Comparison of ENCODE assay signal across 29 cellular contexts in genomic region chr6:18414102-18414501, GRCh38.
"Had no signal": no experiment of that assay in that cellular context is flagged by ENCODE, and none has a peak within 500 bp of the region (broad histone marks: within the 10 kb centered on the region; RNA-seq: fewer than 3 reads in every experiment).

No MANE protein-coding gene starts in this region.

- H3K27ac Mint-ChIP-seq: activated CD8-positive, alpha-beta T cell treated with anti-CD3 and anti-CD28 coated beads for 36 hours; activated naive CD4-positive, alpha-beta T cell treated with anti-CD3 and anti-CD28 coated beads for 36 hours; activated naive CD4-positive, alpha-beta T cell treated with anti-CD3 and anti-CD28 coated beads, Interleukin-2, amount 50 U/mL, for 24 hours; activated naive CD8-positive, alpha-beta T cell treated with anti-CD3 and anti-CD28 coated beads for 36 hours; activated naive CD8-positive, alpha-beta T cell treated with anti-CD3 and anti-CD28 coated beads, Interleukin-2, amount 50 U/mL, for 24 hours; activated T-helper 17 cell treated with anti-CD3 and anti-CD28 coated beads, Interleukin-2, amount 50 U/mL, for 72 hours; T-helper 17 cell; T-helper 2 cell treated with Interferon-gamma antibody and Interleukin-4, amounts not matched to agents 5 μg/mL and 100 μg/mL, for 36 hours had no signal

- ATAC-seq: activated CD4-positive, CD25-positive, alpha-beta regulatory T cell treated with anti-CD3 and anti-CD28 coated beads, Interleukin-2, amount 50 U/mL, for 24 hours; activated CD8-positive, alpha-beta T cell treated with anti-CD3 and anti-CD28 coated beads for 36 hours; activated naive CD8-positive, alpha-beta T cell treated with anti-CD3 and anti-CD28 coated beads, Interleukin-2, amount 50 U/mL, for 24 hours; activated T-cell treated with anti-CD3 and anti-CD28 coated beads, Interleukin-2, amount 50 U/mL, for 4 hours; activated T-helper 17 cell treated with anti-CD3 and anti-CD28 coated beads, Interleukin-2, amount 50 U/mL, for 72 hours; body of pancreas; T-helper 17 cell had no signal

- H3K36me3 ChIP-seq: adrenal gland, WERI-Rb-1 had no signal

- H3K4me1 ChIP-seq: adrenal gland had no signal

- H3K4me3 ChIP-seq: adrenal gland, body of pancreas, esophagus squamous epithelium had no signal

- H3K27me3 Mint-ChIP-seq: activated B cell treated with CpG ODN at 0.5 μM for 24 hours; activated CD8-positive, alpha-beta T cell treated with anti-CD3 and anti-CD28 coated beads for 36 hours; activated naive CD4-positive, alpha-beta T cell treated with anti-CD3 and anti-CD28 coated beads, Interleukin-2, amount 50 U/mL, for 24 hours; activated naive CD8-positive, alpha-beta T cell treated with anti-CD3 and anti-CD28 coated beads for 36 hours; activated naive CD8-positive, alpha-beta T cell treated with anti-CD3 and anti-CD28 coated beads, Interleukin-2, amount 50 U/mL, for 24 hours; activated T-helper 17 cell treated with anti-CD3 and anti-CD28 coated beads, Interleukin-2, amount 50 U/mL, for 72 hours; T-helper 17 cell had no signal

- H3K4me1 Mint-ChIP-seq: activated T-helper 17 cell treated with anti-CD3 and anti-CD28 coated beads, Interleukin-2, amount 50 U/mL, for 72 hours had no signal

- H3K27me3 ChIP-seq: adrenal gland, body of pancreas, esophagus squamous epithelium had no signal

- H3K9me3 ChIP-seq: adrenal gland, body of pancreas, esophagus squamous epithelium had no signal

- H3K27ac ChIP-seq: adrenal gland, body of pancreas, epithelial cell of prostate, esophagus squamous epithelium, WERI-Rb-1 had no signal

- DNase-seq: activated B cell treated with CpG ODN at 0.5 μM for 24 hours; activated CD4-positive, alpha-beta T cell treated with anti-CD3 and anti-CD28 coated beads for 48 hours; activated CD4-positive, alpha-beta T cell treated with anti-CD3 and anti-CD28 coated beads, Interleukin-2, amount 50 U/mL, for 1 hour; activated CD4-positive, alpha-beta T cell treated with anti-CD3 and anti-CD28 coated beads, Interleukin-2, amount 50 U/mL, for 48 hours; activated CD8-positive, alpha-beta memory T cell treated with anti-CD3 and anti-CD28 coated beads for 24 hours; activated CD8-positive, alpha-beta T cell treated with anti-CD3 and anti-CD28 coated beads for 36 hours; activated effector memory CD4-positive, alpha-beta T cell treated with anti-CD3 and anti-CD28 coated beads, Interleukin-2, amount 50 U/mL, for 16 hours; activated naive CD4-positive, alpha-beta T cell treated with anti-CD3 and anti-CD28 coated beads for 36 hours; activated naive CD8-positive, alpha-beta T cell treated with anti-CD3 and anti-CD28 coated beads for 36 hours; activated naive CD8-positive, alpha-beta T cell treated with anti-CD3 and anti-CD28 coated beads, Interleukin-2, amount 50 U/mL, for 24 hours; activated T-cell treated with anti-CD3 and anti-CD28 coated beads, Interleukin-2, amount 50 U/mL, for 4 hours; adrenal gland; amygdala; aorta; body of pancreas; caudate nucleus; effector CD8-positive, alpha-beta T cell; esophagus squamous epithelium; foreskin melanocyte; head of caudate nucleus; T-helper 1 cell; T-helper 17 cell; T1000; WERI-Rb-1 had no signal

- H3K9me3 Mint-ChIP-seq: activated B cell treated with CpG ODN at 0.5 μM for 24 hours; activated CD8-positive, alpha-beta T cell treated with anti-CD3 and anti-CD28 coated beads for 36 hours; activated naive CD4-positive, alpha-beta T cell treated with anti-CD3 and anti-CD28 coated beads for 36 hours; activated naive CD4-positive, alpha-beta T cell treated with anti-CD3 and anti-CD28 coated beads, Interleukin-2, amount 50 U/mL, for 24 hours; activated T-cell treated with anti-CD3 and anti-CD28 coated beads, Interleukin-2, amount 50 U/mL, for 4 hours had no signal

- H3K4me3 Mint-ChIP-seq: activated CD8-positive, alpha-beta T cell treated with anti-CD3 and anti-CD28 coated beads for 36 hours; activated naive CD4-positive, alpha-beta T cell treated with anti-CD3 and anti-CD28 coated beads for 36 hours; activated naive CD4-positive, alpha-beta T cell treated with anti-CD3 and anti-CD28 coated beads, Interleukin-2, amount 50 U/mL, for 24 hours; activated naive CD8-positive, alpha-beta T cell treated with anti-CD3 and anti-CD28 coated beads for 36 hours; activated naive CD8-positive, alpha-beta T cell treated with anti-CD3 and anti-CD28 coated beads, Interleukin-2, amount 50 U/mL, for 24 hours; activated T-cell treated with anti-CD3 and anti-CD28 coated beads, Interleukin-2, amount 50 U/mL, for 4 hours; activated T-helper 17 cell treated with anti-CD3 and anti-CD28 coated beads, Interleukin-2, amount 50 U/mL, for 72 hours; T-helper 17 cell; T-helper 2 cell treated with Interferon-gamma antibody and Interleukin-4, amounts not matched to agents 5 μg/mL and 100 μg/mL, for 36 hours had no signal
